ENCODE assay signal across 1 cellular context in the genomic region with DNA sequence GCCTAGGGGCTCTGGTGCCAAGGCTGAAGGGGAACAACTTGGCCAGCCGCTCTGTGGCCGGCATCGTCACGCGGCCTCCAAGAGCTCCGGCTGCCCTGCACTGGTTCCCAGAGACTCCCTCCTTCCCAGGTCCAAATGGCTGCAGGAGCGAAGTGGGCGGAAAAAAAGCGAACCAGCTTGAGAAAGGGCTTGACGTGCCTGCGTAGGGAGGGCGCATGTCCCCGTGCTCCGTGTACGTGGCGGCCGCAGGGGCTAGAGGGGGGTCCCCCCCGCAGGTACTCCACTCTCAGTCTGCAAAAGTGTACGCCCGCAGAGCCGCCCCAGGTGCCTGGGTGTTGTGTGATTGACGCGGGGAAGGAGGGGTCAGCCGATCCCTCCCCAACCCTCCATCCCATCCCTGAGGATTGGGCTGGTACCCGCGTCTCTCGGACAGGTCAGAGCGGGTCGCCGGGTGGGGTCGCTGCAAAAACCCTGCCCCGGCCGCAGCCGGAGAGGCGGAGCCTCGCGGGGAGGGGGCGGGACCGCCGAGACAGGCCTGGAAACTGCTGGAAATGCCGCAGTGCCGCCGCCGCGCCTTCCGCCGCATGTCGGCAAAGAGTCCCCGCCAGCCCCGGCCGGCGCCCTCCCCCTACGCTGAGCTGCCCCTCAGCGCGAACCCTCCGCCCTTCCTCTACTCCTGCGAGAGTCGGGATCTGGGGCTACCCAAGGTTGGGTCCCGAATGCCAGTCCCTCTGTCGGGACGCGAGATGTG.
TF ChIP-seq lines count a peak whose summit lies in the region.

No MANE protein-coding gene starts in this region.

TF ChIP-seq in K562, 482 proteins besides CTCF, POLR2A, EP300 and RAD21 (continued from another document and continues in another):
- TF ChIP-seq, protein P1, sequence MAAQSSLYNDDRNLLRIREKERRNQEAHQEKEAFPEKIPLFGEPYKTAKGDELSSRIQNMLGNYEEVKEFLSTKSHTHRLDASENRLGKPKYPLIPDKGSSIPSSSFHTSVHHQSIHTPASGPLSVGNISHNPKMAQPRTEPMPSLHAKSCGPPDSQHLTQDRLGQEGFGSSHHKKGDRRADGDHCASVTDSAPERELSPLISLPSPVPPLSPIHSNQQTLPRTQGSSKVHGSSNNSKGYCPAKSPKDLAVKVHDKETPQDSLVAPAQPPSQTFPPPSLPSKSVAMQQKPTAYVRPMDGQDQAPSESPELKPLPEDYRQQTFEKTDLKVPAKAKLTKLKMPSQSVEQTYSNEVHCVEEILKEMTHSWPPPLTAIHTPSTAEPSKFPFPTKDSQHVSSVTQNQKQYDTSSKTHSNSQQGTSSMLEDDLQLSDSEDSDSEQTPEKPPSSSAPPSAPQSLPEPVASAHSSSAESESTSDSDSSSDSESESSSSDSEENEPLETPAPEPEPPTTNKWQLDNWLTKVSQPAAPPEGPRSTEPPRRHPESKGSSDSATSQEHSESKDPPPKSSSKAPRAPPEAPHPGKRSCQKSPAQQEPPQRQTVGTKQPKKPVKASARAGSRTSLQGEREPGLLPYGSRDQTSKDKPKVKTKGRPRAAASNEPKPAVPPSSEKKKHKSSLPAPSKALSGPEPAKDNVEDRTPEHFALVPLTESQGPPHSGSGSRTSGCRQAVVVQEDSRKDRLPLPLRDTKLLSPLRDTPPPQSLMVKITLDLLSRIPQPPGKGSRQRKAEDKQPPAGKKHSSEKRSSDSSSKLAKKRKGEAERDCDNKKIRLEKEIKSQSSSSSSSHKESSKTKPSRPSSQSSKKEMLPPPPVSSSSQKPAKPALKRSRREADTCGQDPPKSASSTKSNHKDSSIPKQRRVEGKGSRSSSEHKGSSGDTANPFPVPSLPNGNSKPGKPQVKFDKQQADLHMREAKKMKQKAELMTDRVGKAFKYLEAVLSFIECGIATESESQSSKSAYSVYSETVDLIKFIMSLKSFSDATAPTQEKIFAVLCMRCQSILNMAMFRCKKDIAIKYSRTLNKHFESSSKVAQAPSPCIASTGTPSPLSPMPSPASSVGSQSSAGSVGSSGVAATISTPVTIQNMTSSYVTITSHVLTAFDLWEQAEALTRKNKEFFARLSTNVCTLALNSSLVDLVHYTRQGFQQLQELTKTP (IDR thresholded peaks at IDR 0.05; ENCODE audit: low read depth in 1 of 2, partially characterized antibody in 2 of 2): no peak
- TF ChIP-seq SPI1 (IDR thresholded peaks at IDR 0.05; ENCODE audit: borderline replicate concordance, low read depth, low read length) (no peak), MTA1 (IDR thresholded peaks at IDR 0.05; ENCODE audit: borderline replicate concordance) (0 out of 2 replicates have a peak, but pooled peaks have one; percentile 37), MEIS2 (IDR thresholded peaks at IDR 0.05; ENCODE audit: partially characterized antibody) (peak; percentile 34), BCL6 (CRISPR knock-in tag; IDR thresholded peaks at IDR 0.05) (no peak), ZNF586 (CRISPR knock-in tag; conservative IDR thresholded peaks at IDR 0.05) (no peak), CCAR2 (IDR thresholded peaks at IDR 0.05; ENCODE audit: low read depth, low read length) (no peak), ZNF584 (CRISPR knock-in tag; IDR thresholded peaks at IDR 0.05; ENCODE audit: low read depth) (no peak), GATAD2B (IDR thresholded peaks at IDR 0.05; ENCODE audit: borderline replicate concordance) (peak; percentile 58; the same call in 1 of the 2 replicates), KAT7 (CRISPR knock-in tag; IDR thresholded peaks at IDR 0.05; ENCODE audit: borderline replicate concordance) (no peak), CBX3 (IDR thresholded peaks at IDR 0.05; ENCODE audit: borderline replicate concordance in 1 of 2, low read length in 2 of 2) (no peak), ZNF644 (tag; IDR thresholded peaks at IDR 0.05; ENCODE audit: low read depth) (no peak), BACH1 (tag; IDR thresholded peaks at IDR 0.05) (no peak), PHF20 (IDR thresholded peaks at IDR 0.05; ENCODE audit: partially characterized antibody) (peak; percentile 64), CBFB (CRISPR knock-in tag; IDR thresholded peaks at IDR 0.05) (peak; percentile 62; the same call in 1 of the 2 replicates), MEF2D (tag; conservative IDR thresholded peaks at IDR 0.05; ENCODE audit: low read depth) (no peak), POLR2H (tag; IDR thresholded peaks at IDR 0.05; ENCODE audit: low read depth) (no peak), MAFF (IDR thresholded peaks at IDR 0.05; ENCODE audit: low read length) (no peak), HMG20B (CRISPR knock-in tag; IDR thresholded peaks at IDR 0.05) (no peak), ATF1 (CRISPR knock-in tag; IDR thresholded peaks at IDR 0.05) (peak; percentile 19; the same call in 1 of the 2 replicates), ATF1 (tag; IDR thresholded peaks at IDR 0.05) (no peak), U2AF2 (optimal IDR thresholded peaks at IDR 0.05; ENCODE audit: low read depth, low read length) (no peak), EWSR1 (IDR thresholded peaks at IDR 0.05; ENCODE audit: borderline replicate concordance, low read depth, partially characterized antibody) (no peak), HEY1 (CRISPR knock-in tag; IDR thresholded peaks at IDR 0.05; ENCODE audit: borderline replicate concordance) (no peak), ZNF444 (CRISPR knock-in tag; IDR thresholded peaks at IDR 0.05) (no peak), LCOR (CRISPR knock-in tag; IDR thresholded peaks at IDR 0.05) (peak; percentile 66; the same call in 1 of the 2 replicates), ZNF780A (CRISPR knock-in tag; IDR thresholded peaks at IDR 0.05) (no peak), HLTF (IDR thresholded peaks at IDR 0.05) (no peak), LARP7 (IDR thresholded peaks at IDR 0.05) (no peak; the same call in 1 of the 2 replicates), HDAC8 (tag; IDR thresholded peaks at IDR 0.05) (no peak), ZNF121 (CRISPR knock-in tag; conservative IDR thresholded peaks at IDR 0.05) (no peak), ZNF239 (CRISPR knock-in tag; IDR thresholded peaks at IDR 0.05) (no peak), NUFIP1 (IDR thresholded peaks at IDR 0.05; ENCODE audit: partially characterized antibody) (no peak), HNRNPL (IDR thresholded peaks at IDR 0.05; ENCODE audit: low read depth, low read length) (no peak), CTBP1 (IDR thresholded peaks at IDR 0.05; ENCODE audit: borderline replicate concordance) (peak; percentile 92), RBM15 (IDR thresholded peaks at IDR 0.05; ENCODE audit: insufficient read depth, low read length) (no peak), ZNF79 (CRISPR knock-in tag; IDR thresholded peaks at IDR 0.05; ENCODE audit: low read depth) (no peak), FOXP1 (CRISPR knock-in tag; IDR thresholded peaks at IDR 0.05) (no peak), RBM34 (IDR thresholded peaks at IDR 0.05; ENCODE audit: borderline replicate concordance, insufficient read depth, low read length) (no peak), ZNF785 (CRISPR knock-in tag; IDR thresholded peaks at IDR 0.05) (no peak), ZNF143 (CRISPR knock-in tag; IDR thresholded peaks at IDR 0.05) (no peak), PCBP1 (IDR thresholded peaks at IDR 0.05; ENCODE audit: low read depth, low read length, poor library complexity, severe bottlenecking) (peak; percentile 100), FOXM1 (IDR thresholded peaks at IDR 0.05; ENCODE audit: low read depth) (no peak), FOXM1 (CRISPR knock-in tag; IDR thresholded peaks at IDR 0.05; ENCODE audit: low read depth) (no peak), ZNF232 (CRISPR knock-in tag; IDR thresholded peaks at IDR 0.05) (no peak), SIRT6 (IDR thresholded peaks at IDR 0.05; ENCODE audit: low read depth, low read length) (no peak), XRCC4 (IDR thresholded peaks at IDR 0.05; ENCODE audit: extremely low read depth, insufficient read depth, insufficient read length) (no peak), TFAM (CRISPR knock-in tag; conservative IDR thresholded peaks at IDR 0.05) (no peak), XRCC5 (IDR thresholded peaks at IDR 0.05; ENCODE audit: low read depth, low read length) (no peak), BRCA1 (IDR thresholded peaks at IDR 0.05) (no peak), BRCA1 (CRISPR knock-in tag; IDR thresholded peaks at IDR 0.05) (no peak), GABPB1 (CRISPR knock-in tag; IDR thresholded peaks at IDR 0.05) (peak; percentile 38; the same call in 1 of the 2 replicates), HCFC1 (IDR thresholded peaks at IDR 0.05; ENCODE audit: low read depth, low read length) (peak; percentile 45), PHB2 (IDR thresholded peaks at IDR 0.05; ENCODE audit: low read depth) (no peak), POLR3G (IDR thresholded peaks at IDR 0.05; ENCODE audit: extremely low read depth, insufficient read length, insufficient replicate concordance) (no peak), ZNF175 (CRISPR knock-in tag; IDR thresholded peaks at IDR 0.05; ENCODE audit: low read depth) (no peak), SMARCA4 (IDR thresholded peaks at IDR 0.05) (no peak), NEUROD1 (IDR thresholded peaks at IDR 0.05; ENCODE audit: borderline replicate concordance, low read depth, low read length, partially characterized antibody) (peak; percentile 55), RBFOX2 (IDR thresholded peaks at IDR 0.05; ENCODE audit: low read depth, low read length) (no peak), HDAC6 (IDR thresholded peaks at IDR 0.05; ENCODE audit: low read depth, low read length) (no peak)
- TF ChIP-seq, protein P2, sequence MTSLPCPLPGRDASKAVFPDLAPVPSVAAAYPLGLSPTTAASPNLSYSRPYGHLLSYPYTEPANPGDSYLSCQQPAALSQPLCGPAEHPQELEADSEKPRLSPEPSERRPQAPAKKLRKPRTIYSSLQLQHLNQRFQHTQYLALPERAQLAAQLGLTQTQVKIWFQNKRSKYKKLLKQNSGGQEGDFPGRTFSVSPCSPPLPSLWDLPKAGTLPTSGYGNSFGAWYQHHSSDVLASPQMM (CRISPR knock-in tag; IDR thresholded peaks at IDR 0.05): no peak
- TF ChIP-seq, protein P3, sequence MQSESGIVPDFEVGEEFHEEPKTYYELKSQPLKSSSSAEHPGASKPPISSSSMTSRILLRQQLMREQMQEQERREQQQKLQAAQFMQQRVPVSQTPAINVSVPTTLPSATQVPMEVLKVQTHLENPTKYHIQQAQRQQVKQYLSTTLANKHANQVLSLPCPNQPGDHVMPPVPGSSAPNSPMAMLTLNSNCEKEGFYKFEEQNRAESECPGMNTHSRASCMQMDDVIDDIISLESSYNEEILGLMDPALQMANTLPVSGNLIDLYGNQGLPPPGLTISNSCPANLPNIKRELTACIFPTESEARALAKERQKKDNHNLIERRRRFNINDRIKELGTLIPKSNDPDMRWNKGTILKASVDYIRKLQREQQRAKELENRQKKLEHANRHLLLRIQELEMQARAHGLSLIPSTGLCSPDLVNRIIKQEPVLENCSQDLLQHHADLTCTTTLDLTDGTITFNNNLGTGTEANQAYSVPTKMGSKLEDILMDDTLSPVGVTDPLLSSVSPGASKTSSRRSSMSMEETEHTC (IDR thresholded peaks at IDR 0.05): no peak
- TF ChIP-seq, protein P4, sequence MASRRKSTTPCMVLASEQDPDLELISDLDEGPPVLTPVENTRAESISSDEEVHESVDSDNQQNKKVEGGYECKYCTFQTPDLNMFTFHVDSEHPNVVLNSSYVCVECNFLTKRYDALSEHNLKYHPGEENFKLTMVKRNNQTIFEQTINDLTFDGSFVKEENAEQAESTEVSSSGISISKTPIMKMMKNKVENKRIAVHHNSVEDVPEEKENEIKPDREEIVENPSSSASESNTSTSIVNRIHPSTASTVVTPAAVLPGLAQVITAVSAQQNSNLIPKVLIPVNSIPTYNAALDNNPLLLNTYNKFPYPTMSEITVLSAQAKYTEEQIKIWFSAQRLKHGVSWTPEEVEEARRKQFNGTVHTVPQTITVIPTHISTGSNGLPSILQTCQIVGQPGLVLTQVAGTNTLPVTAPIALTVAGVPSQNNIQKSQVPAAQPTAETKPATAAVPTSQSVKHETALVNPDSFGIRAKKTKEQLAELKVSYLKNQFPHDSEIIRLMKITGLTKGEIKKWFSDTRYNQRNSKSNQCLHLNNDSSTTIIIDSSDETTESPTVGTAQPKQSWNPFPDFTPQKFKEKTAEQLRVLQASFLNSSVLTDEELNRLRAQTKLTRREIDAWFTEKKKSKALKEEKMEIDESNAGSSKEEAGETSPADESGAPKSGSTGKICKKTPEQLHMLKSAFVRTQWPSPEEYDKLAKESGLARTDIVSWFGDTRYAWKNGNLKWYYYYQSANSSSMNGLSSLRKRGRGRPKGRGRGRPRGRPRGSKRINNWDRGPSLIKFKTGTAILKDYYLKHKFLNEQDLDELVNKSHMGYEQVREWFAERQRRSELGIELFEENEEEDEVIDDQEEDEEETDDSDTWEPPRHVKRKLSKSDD (conservative IDR thresholded peaks at IDR 0.05; ENCODE audit: low read length): no peak
- TF ChIP-seq, protein P5, sequence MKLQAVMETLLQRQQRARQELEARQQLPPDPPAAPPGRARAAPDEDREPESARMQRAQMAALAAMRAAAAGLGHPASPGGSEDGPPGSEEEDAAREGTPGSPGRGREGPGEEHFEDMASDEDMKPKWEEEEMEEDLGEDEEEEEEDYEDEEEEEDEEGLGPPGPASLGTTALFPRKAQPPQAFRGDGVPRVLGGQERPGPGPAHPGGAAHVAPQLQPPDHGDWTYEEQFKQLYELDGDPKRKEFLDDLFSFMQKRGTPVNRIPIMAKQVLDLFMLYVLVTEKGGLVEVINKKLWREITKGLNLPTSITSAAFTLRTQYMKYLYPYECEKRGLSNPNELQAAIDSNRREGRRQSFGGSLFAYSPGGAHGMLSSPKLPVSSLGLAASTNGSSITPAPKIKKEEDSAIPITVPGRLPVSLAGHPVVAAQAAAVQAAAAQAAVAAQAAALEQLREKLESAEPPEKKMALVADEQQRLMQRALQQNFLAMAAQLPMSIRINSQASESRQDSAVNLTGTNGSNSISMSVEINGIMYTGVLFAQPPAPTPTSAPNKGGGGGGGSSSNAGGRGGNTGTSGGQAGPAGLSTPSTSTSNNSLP (IDR thresholded peaks at IDR 0.05; ENCODE audit: borderline replicate concordance, low read depth, low read length): no peak
- TF ChIP-seq, protein P6, sequence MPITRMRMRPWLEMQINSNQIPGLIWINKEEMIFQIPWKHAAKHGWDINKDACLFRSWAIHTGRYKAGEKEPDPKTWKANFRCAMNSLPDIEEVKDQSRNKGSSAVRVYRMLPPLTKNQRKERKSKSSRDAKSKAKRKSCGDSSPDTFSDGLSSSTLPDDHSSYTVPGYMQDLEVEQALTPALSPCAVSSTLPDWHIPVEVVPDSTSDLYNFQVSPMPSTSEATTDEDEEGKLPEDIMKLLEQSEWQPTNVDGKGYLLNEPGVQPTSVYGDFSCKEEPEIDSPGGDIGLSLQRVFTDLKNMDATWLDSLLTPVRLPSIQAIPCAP (CRISPR knock-in tag; IDR thresholded peaks at IDR 0.05; ENCODE audit: borderline replicate concordance): no peak
